8 cellular contexts compared by ENCODE assay signal in the genomic region with DNA sequence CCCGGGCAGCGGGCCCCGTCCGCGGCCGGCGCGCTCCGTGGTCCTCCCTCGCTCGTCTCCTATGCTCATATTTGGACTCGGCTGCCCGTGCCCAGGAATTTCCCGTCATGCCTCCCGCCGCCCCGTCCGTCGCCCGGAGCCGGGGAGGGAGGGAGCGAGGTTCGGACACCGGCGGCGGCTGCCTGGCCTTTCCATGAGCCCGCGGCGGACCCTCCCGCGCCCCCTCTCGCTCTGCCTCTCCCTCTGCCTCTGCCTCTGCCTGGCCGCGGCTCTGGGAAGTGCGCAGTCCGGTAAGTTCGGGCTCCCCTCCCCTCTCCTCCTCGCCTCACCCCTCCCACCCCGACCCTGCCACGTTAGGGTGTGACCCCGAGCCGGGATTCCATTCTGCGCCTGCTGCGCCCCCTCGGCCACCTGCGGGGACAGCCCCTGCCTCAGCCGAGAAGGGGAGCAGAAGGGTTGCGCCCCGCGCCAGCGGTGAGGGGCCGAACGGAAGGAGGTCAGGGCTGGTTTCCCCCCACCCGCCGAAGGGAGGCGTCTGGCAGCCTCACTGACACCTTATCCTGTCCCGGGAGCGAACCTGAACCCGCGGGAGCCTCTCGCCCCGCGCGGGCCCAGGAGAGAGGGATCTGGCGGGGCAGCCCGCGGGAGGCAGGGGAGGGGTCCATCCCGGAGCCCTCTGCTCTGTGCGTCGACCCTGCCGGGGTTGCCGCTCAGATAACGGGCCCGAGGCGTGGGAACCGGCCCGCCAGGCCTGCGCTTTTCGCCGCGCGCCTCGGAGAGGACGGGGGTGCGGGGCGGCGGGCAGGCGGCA. TPM values are rescaled to one million over a fixed set of nuclear protein-coding genes. Genes with fewer than 3 reads are reported as not detected.
A peak's percentile ranks its signal among the peaks of the same experiment; 100 is the strongest.
DNase-seq lines count a peak whose midpoint lies in the region; ATAC-seq, FAIRE-seq and TF ChIP-seq lines count a peak whose summit lies in the region.

A gene (plus strand): TSS at position 108 of the 811 bp plus-strand sequence. CDS start 29,897 bp downstream, outside the sequence.

- H3K27ac Mint-ChIP-seq in activated B cell treated with CpG ODN at 0.5 μM for 24 hours = no peak within 1 kb of the TSS

- H3K79me2 ChIP-seq in mesendoderm (ENCODE audit: control insufficient read depth, insufficient read depth, low read length) = no peaks in the 10 kb centered on the region

- peaks cover 12% of the 10 kb centered on the region for H3K4me1 Mint-ChIP-seq in activated B cell treated with CpG ODN at 0.5 μM for 24 hours

- peak within 1 kb of the TSS; percentile 98 for H3K4me2 ChIP-seq in mesendoderm (ENCODE audit: low read length)

- intact Hi-C loops in activated B cell treated with CpG ODN at 0.5 μM for 24 hours (cut with micrococcal nuclease) = no loop called here
- intact Hi-C loops in testis (cut with DNase I; ENCODE audit: low total_unique reads) = no loop called here

- TF ChIP-seq CTCF in C4-2B (conservative IDR thresholded peaks at IDR 0.05) (peak; percentile 24), activated B cell treated with CpG ODN at 0.5 μM for 24 hours (IDR thresholded peaks at IDR 0.05) (no peak), testis (IDR thresholded peaks at IDR 0.05) (no peak)

- no peak for TF ChIP-seq POLR2A in testis (IDR thresholded peaks at IDR 0.05)

- DNase-seq in GM19239 (ENCODE audit: insufficient read length, low spot score) (peak; percentile 56), activated B cell treated with CpG ODN at 0.5 μM for 24 hours (peak; percentile 30), epidermal melanocyte (ENCODE audit: insufficient read length, low spot score) (peak; percentile 79), mesendoderm (peak; percentile 83), testis (peak; percentile 78), SIG-M5 treated with dmso at 0.1 percent for 504 hours (lab: John Stamatoyannopoulos, UW; ENCODE audit: unreplicated experiment) (no peak)

- FAIRE-seq in GM19239 (lab: Jason Lieb, UNC) = no peak

- H3K36me3 ChIP-seq in mesendoderm (ENCODE audit: control insufficient read depth, insufficient read depth, low read length) = no peaks in the 10 kb centered on the region
- H3K36me3 ChIP-seq in testis (ENCODE audit: low read depth, missing control alignments) = no peaks in the 10 kb centered on the region

- peak within 1 kb of the TSS; percentile 71 for H3K9ac ChIP-seq in mesendoderm (ENCODE audit: low read length)

- H3K23ac ChIP-seq in mesendoderm (ENCODE audit: low read length) = no peak within 1 kb of the TSS

- H3K56ac ChIP-seq in mesendoderm (ENCODE audit: low read length) = peak within 1 kb of the TSS; percentile 94

- no peak within 1 kb of the TSS for H2BK120ac ChIP-seq in mesendoderm (ENCODE audit: low read depth, low read length)

- peaks cover 40% of the 10 kb centered on the region for H3K27me3 Mint-ChIP-seq in activated B cell treated with CpG ODN at 0.5 μM for 24 hours

- H3K36me3 Mint-ChIP-seq in activated B cell treated with CpG ODN at 0.5 μM for 24 hours (ENCODE audit: low read depth) = no peaks in the 10 kb centered on the region

- no peaks in the 10 kb centered on the region for H3K9me3 ChIP-seq in testis

- H4K8ac ChIP-seq in mesendoderm (ENCODE audit: low read depth, low read length) = no peak within 1 kb of the TSS

- H2AK5ac ChIP-seq in mesendoderm (ENCODE audit: low read length) = no peak within 1 kb of the TSS

- peak within 1 kb of the TSS; percentile 76 for H3K4me3 Mint-ChIP-seq in activated B cell treated with CpG ODN at 0.5 μM for 24 hours

- no peak within 1 kb of the TSS for H2BK5ac ChIP-seq in mesendoderm (ENCODE audit: low read length)

- H3K4me1 ChIP-seq in mesendoderm (ENCODE audit: control insufficient read depth, low read depth, low read length) (no peaks in the 10 kb centered on the region), testis (no peaks in the 10 kb centered on the region)

- no peaks in the 10 kb centered on the region for H3K9me3 Mint-ChIP-seq in activated B cell treated with CpG ODN at 0.5 μM for 24 hours

- H3K4me3 ChIP-seq in mesendoderm (ENCODE audit: low read length) (peak within 1 kb of the TSS; percentile 72), testis (peak within 1 kb of the TSS; percentile 86 to 95)

- no CpG with 5 or more reads among the region's 88 CpGs for WGBS in mesendoderm (ENCODE audit: extremely low coverage, insufficient coverage, low lambda C conversion rate)
- 0 to 1% methylated on average over 28 to 75 of the region's 88 CpGs for WGBS in testis, 2 donors

- H3K27me3 ChIP-seq in mesendoderm (ENCODE audit: insufficient read depth, low read length, poor library complexity) = no peaks in the 10 kb centered on the region
- no peaks in the 10 kb centered on the region for H3K27me3 ChIP-seq in testis

- no peak within 1 kb of the TSS for H4K5ac ChIP-seq in mesendoderm (ENCODE audit: low read length)

- H3K79me1 ChIP-seq in mesendoderm (ENCODE audit: low read length) = no peaks in the 10 kb centered on the region

- CTCF ChIA-PET in activated B cell treated with CpG ODN at 0.5 μM for 24 hours (lab: Charles Lee) = no interaction called here

- peak within 1 kb of the TSS; percentile 5 for H3K18ac ChIP-seq in mesendoderm (ENCODE audit: low read length)

- no peak within 1 kb of the TSS for H3K4ac ChIP-seq in mesendoderm (ENCODE audit: low read depth, low read length)

- no peak within 1 kb of the TSS for H2BK15ac ChIP-seq in mesendoderm (replicated peaks; ENCODE audit: low read depth)

- ATAC-seq in HG03520 (IDR thresholded peaks at IDR 0.05; ENCODE audit: unreplicated experiment) (peak; percentile 52), activated B cell treated with CpG ODN at 0.5 μM for 24 hours (ENCODE audit: low read depth) (peak; percentile 54)

- POLR2A ChIA-PET in activated B cell treated with CpG ODN at 0.5 μM for 24 hours (lab: Charles Lee) = no interaction called here

- H3K27ac ChIP-seq in C4-2B (peak within 1 kb of the TSS; percentile 8; the same call in 1 of the 2 replicates), mesendoderm (ENCODE audit: low read depth, low read length) (peak within 1 kb of the TSS; percentile 8), testis (peak within 1 kb of the TSS; percentile 92 to 94)

RNA-seq across cellular contexts. Expression of the gene that starts here (rescaled TPM):
- not detected in 2 replicates for total RNA-seq in activated B cell treated with CpG ODN at 0.5 μM for 24 hours
- 0.66 TPM for polyA plus RNA-seq in mesendoderm (2013, experiment 1 of 2)
- polyA plus RNA-seq in mesendoderm (2013, experiment 2 of 2) = 0.71 TPM
- total RNA-seq in testis = 10 to 100 TPM; 15.1 to 17.2 TPM
- polyA plus RNA-seq in testis (ENCODE audit: insufficient read depth, low read depth, low replicate concordance) = 20.0 TPM

Comparison
In these comparisons a context has a peak if more than half of its experiments do, and no peak if none do; other contexts are left out.
1. RNA of the gene that starts here (total RNA-seq): 15.1 to 17.2 TPM in testis; not detected in activated B cell treated with CpG ODN at 0.5 μM for 24 hours; every median in the first group is over 10 times any median in the second.
2. Peak in DNase-seq and ATAC-seq in activated B cell treated with CpG ODN at 0.5 μM for 24 hours; RNA of the gene not detected or under 1 TPM.
3. H3K27ac ChIP-seq: peak in every context shown above with its lines; median percentile 93 in testis; 8 in C4-2B; 8 in mesendoderm.